36 cellular contexts compared by ENCODE assay signal in the genomic region with DNA sequence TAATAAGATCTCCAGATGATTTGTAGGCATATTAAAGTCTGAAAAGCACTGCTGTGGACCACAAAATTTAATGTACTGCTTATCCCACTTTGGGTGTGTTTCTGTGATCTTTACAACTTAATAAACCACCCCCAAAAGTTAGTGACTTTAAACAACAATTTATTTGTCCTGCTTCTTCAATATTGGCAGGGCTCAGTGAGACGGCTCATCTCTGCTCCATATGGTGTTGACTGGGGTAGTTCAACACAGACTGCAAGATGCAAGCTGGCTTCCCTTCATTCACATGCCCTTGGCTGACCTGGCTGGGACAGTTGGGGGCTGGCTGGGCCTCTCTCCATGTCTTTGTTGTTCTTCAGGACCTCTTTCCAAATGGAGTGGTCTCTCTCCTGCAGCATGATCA.
"Had no signal": no experiment of that assay in that cellular context is flagged by ENCODE, and none has a peak within 500 bp of the region (broad histone marks: within the 10 kb centered on the region; RNA-seq: fewer than 3 reads in every experiment).

No MANE protein-coding gene starts in this region.

- DNase-seq: activated B cell treated with CpG ODN at 0.5 μM for 24 hours; activated CD4-positive, alpha-beta memory T cell treated with anti-CD3 and anti-CD28 coated beads for 36 hours; activated CD4-positive, alpha-beta T cell treated with anti-CD3 and anti-CD28 coated beads for 4 hours; activated CD4-positive, alpha-beta T cell treated with anti-CD3 and anti-CD28 coated beads, Interleukin-2, amount 10 ng/mL, durations not matched to agents 24 days and 14 days; activated CD4-positive, alpha-beta T cell treated with anti-CD3 and anti-CD28 coated beads, Interleukin-2, amount 50 U/mL, for 1 hour; activated CD4-positive, alpha-beta T cell treated with anti-CD3 and anti-CD28 coated beads, Interleukin-2, amount 50 U/mL, for 4 hours; activated CD4-positive, CD25-positive, alpha-beta regulatory T cell treated with anti-CD3 and anti-CD28 coated beads, Interleukin-2, amount 50 U/mL, for 72 hours; activated CD8-positive, alpha-beta memory T cell treated with anti-CD3 and anti-CD28 coated beads, Interleukin-2, amount 50 U/mL, for 4 hours; activated CD8-positive, alpha-beta T cell treated with anti-CD3 and anti-CD28 coated beads for 36 hours; activated effector memory CD4-positive, alpha-beta T cell treated with anti-CD3 and anti-CD28 coated beads, Interleukin-2, amount 50 U/mL, for 16 hours; activated gamma-delta T cell treated with Interleukin-2 at 50 U/mL for 16 hours; activated naive CD4-positive, alpha-beta T cell; activated naive CD4-positive, alpha-beta T cell treated with anti-CD3 and anti-CD28 coated beads for 36 hours; activated naive CD4-positive, alpha-beta T cell treated with anti-CD3 and anti-CD28 coated beads, Interleukin-2, amount 50 U/mL, for 16 hours; activated naive CD8-positive, alpha-beta T cell treated with anti-CD3 and anti-CD28 coated beads for 36 hours; activated T-cell treated with anti-CD3 and anti-CD28 coated beads for 4 hours; activated T-cell treated with anti-CD3 and anti-CD28 coated beads, Interleukin-2, amount 50 U/mL, for 1 hour; activated T-cell treated with anti-CD3 and anti-CD28 coated beads, Interleukin-2, amount 50 U/mL, for 4 hours; activated T-cell treated with anti-CD3 and anti-CD28 coated beads, Interleukin-2, amount 50 U/mL, for 72 hours; adrenal gland; amniotic stem cell; aorta; body of pancreas; brain microvascular endothelial cell; caudate nucleus; SW 1271; T-helper 1 cell; T-helper 2 cell; T-helper 9 cell had no signal

- H3K4me3 ChIP-seq: adrenal gland, body of pancreas, cardiac muscle cell had no signal

- H3K36me3 ChIP-seq: adrenal gland, brain microvascular endothelial cell, cardiac muscle cell had no signal

- H3K27ac ChIP-seq: adrenal gland, body of pancreas, brain microvascular endothelial cell, cardiac muscle cell, VCaP had no signal

- FAIRE-seq: astrocyte, bronchial epithelial cell, TTC549 had no signal

- ATAC-seq: activated CD8-positive, alpha-beta T cell treated with anti-CD3 and anti-CD28 coated beads for 36 hours; activated naive CD4-positive, alpha-beta T cell treated with anti-CD3 and anti-CD28 coated beads, Interleukin-2, amount 50 U/mL, for 72 hours; activated T-cell treated with anti-CD3 and anti-CD28 coated beads, Interleukin-2, amount 50 U/mL, for 4 hours; activated T-cell treated with anti-CD3 and anti-CD28 coated beads, Interleukin-2, amount 50 U/mL, for 72 hours; activated T-helper 17 cell treated with anti-CD3 and anti-CD28 coated beads, Interleukin-2, amount 50 U/mL, for 72 hours; body of pancreas had no signal

- H3K27me3 ChIP-seq: adrenal gland, body of pancreas, brain microvascular endothelial cell, cardiac muscle cell had no signal

- H3K9me3 ChIP-seq: adrenal gland, body of pancreas had no signal

- H3K4me1 ChIP-seq: adrenal gland, body of pancreas had no signal
